In genomic region chr11:125166347-125166841, GRCh38 we compare ENCODE assay signal across 9 cellular contexts. TPM values are rescaled to one million over a fixed set of nuclear protein-coding genes. Genes with fewer than 3 reads are reported as not detected.
DNase-seq lines count a peak whose midpoint lies in the region; ATAC-seq and TF ChIP-seq lines count a peak whose summit lies in the region.
"Had no signal": no experiment of that assay in that cellular context is flagged by ENCODE, and none has a peak within 500 bp of the region (broad histone marks: within the 10 kb centered on the region; RNA-seq: fewer than 3 reads in every experiment).

No MANE protein-coding gene starts in this region.

- intact Hi-C loops in body of pancreas (cut with DNase I) (no loop called here), spleen (cut with DNase I; ENCODE audit: low total_unique reads) (no loop called here), CD14-positive monocyte (cut with micrococcal nuclease) (no loop called here)

- H3K4me3 Mint-ChIP-seq in IgD-negative memory B cell (peak overlapping the region; percentile 81 to 98 (median 86)), CD14-positive monocyte (peak overlapping the region in 1 of 2 donors; percentile 95)

- peak; percentile 13 for ATAC-seq in body of pancreas
- ATAC-seq in HG03139 (IDR thresholded peaks at IDR 0.05; ENCODE audit: unreplicated experiment): no peak

- H3K36me3 Mint-ChIP-seq in IgD-negative memory B cell: peaks cover 2% of the 10 kb centered on the region
- peaks cover 0 to 18% of the 10 kb centered on the region in 2 donors for H3K36me3 Mint-ChIP-seq in CD14-positive monocyte

- 0 to 23% methylated on average over 9 to 37 of the region's 37 CpGs for WGBS in body of pancreas, 2 donors
- 3 to 4% (median 4%) methylated on average over 17 to 37 of the region's 37 CpGs for WGBS in spleen, 5 donors

- H3K9me3 ChIP-seq in body of pancreas (no peaks in the 10 kb centered on the region), spleen (no peaks in the 10 kb centered on the region)

- H3K27ac ChIP-seq in body of pancreas: peak overlapping the region; percentile 86 to 89 (median 88)
- peak overlapping the region in 7 of 8 donors; percentile 59 to 82 (median 76) for H3K27ac ChIP-seq in spleen

- DNase-seq in body of pancreas: peak; percentile 37 to 54 (median 47)
- peak; percentile 76 for DNase-seq in islet precursor cell
- no peak for DNase-seq in spleen
- no peak for DNase-seq in NCI-H1048 (lab: John Stamatoyannopoulos, UW)
- no peak for DNase-seq in GOT3 (lab: John Stamatoyannopoulos, UW)
- DNase-seq in CD14-positive monocyte (ENCODE audit: low spot score): no peak
- DNase-seq: stimulated activated CD8-positive, alpha-beta memory T cell treated with anti-CD3 and anti-CD28 coated beads, Interleukin-4, amount 100 ng/mL, for 48 hours had no signal

- H3K27me3 Mint-ChIP-seq in IgD-negative memory B cell (peaks cover 45% of the 10 kb centered on the region), CD14-positive monocyte (ENCODE audit: low read depth in 3 of 3) (peaks cover 81 to 95% (median 81%) of the 10 kb centered on the region in 3 donors)

- TF ChIP-seq CTCF in body of pancreas (IDR thresholded peaks at IDR 0.05) (no peak), spleen (IDR thresholded peaks at IDR 0.05 in 8 of 11, conservative IDR thresholded peaks at IDR 0.05 in 3 of 11) (no peak), CD14-positive monocyte (IDR thresholded peaks at IDR 0.05) (no peak)

- H3K27me3 ChIP-seq in body of pancreas: no peaks in the 10 kb centered on the region
- H3K27me3 ChIP-seq in spleen (replicated peaks in 1 of 7): peaks cover 0 to 93% (median 37%) of the 10 kb centered on the region in 7 donors

- H3K4me1 Mint-ChIP-seq in IgD-negative memory B cell (peaks cover 8 to 9% (median 8%) of the 10 kb centered on the region in 3 donors), CD14-positive monocyte (peaks cover 18% of the 10 kb centered on the region)

- H3K4me1 ChIP-seq in body of pancreas: peaks cover 68% of the 10 kb centered on the region
- H3K4me1 ChIP-seq in spleen: peaks cover 0 to 57% (median 31%) of the 10 kb centered on the region in 6 donors

- no peaks in the 10 kb centered on the region for H3K9me3 Mint-ChIP-seq in IgD-negative memory B cell
- peaks cover 0 to 27% (median 15%) of the 10 kb centered on the region in 7 donors for H3K9me3 Mint-ChIP-seq in CD14-positive monocyte

- H3K36me3 ChIP-seq in body of pancreas (replicated peaks in 1 of 2; ENCODE audit: insufficient read depth in 1 of 2, low read depth in 2 of 2): no peaks in the 10 kb centered on the region
- no peaks in the 10 kb centered on the region for H3K36me3 ChIP-seq in spleen

- peak in 1 of 3 donors; percentile 25 for TF ChIP-seq POLR2A in body of pancreas (IDR thresholded peaks at IDR 0.05)
- no peak for TF ChIP-seq POLR2A in spleen (IDR thresholded peaks at IDR 0.05)

- no peak overlapping the region for H3K27ac Mint-ChIP-seq in IgD-negative memory B cell
- peak overlapping the region in 1 of 7 donors; percentile 54 for H3K27ac Mint-ChIP-seq in CD14-positive monocyte

- H3K4me3 ChIP-seq in body of pancreas: peak overlapping the region; percentile 4 to 22
- peak overlapping the region; percentile 4 to 77 (median 52) for H3K4me3 ChIP-seq in spleen

RNA-seq across cellular contexts. Expression of gene PKNOX2, which starts 1.8 kb away (rescaled TPM):
- not detected for polyA plus RNA-seq in IgD-negative memory B cell
- total RNA-seq in body of pancreas: 1 to 10 TPM; 4.2 to 4.9 TPM
- total RNA-seq in spleen: 1 to 10 TPM; 2.7 to 8.9 (median 4.7) TPM
- polyA plus RNA-seq in spleen: 1 to 10 TPM in 1 of 3 donors, under 1 TPM in 2; 0.80 to 1.6 (median 0.80) TPM
- not detected for polyA plus RNA-seq in CD14-positive monocyte

RNA-seq across cellular contexts. Expression of gene TMEM218, which starts 55.0 kb away (rescaled TPM):
- polyA plus RNA-seq in IgD-negative memory B cell: 45.1 TPM
- total RNA-seq in body of pancreas: 10 to 100 TPM in 1 of 2 donors, 1 to 10 TPM in 1; 8.8 to 10.2 TPM
- total RNA-seq in spleen: 10 to 100 TPM; 12.0 to 23.1 (median 17.9) TPM
- 10 to 100 TPM; 28.0 to 34.7 (median 30.1) TPM for polyA plus RNA-seq in spleen
- polyA plus RNA-seq in CD14-positive monocyte: 10 to 100 TPM; 55.7 to 57.7 TPM

Comparison
In these comparisons a context has a peak if more than half of its experiments do, and no peak if none do; other contexts are left out.
1. DNase-seq: peak in body of pancreas (4 of 4) and islet precursor cell (single experiment); none in spleen (single experiment), NCI-H1048 (single experiment), GOT3 (single experiment) and CD14-positive monocyte (single experiment).